Comparison of ENCODE assay signal across 19 cellular contexts in genomic region chr13:103004790-103005307, GRCh38.
"Had no signal": no experiment of that assay in that cellular context is flagged by ENCODE, and none has a peak within 500 bp of the region (broad histone marks: within the 10 kb centered on the region; RNA-seq: fewer than 3 reads in every experiment).

No MANE protein-coding gene starts in this region.

- H3K4me3 ChIP-seq: colonic mucosa, esophagus squamous epithelium, sigmoid colon, skin epidermis, stomach, thoracic aorta, transverse colon had no signal

- H3K4me1 ChIP-seq: colonic mucosa, sigmoid colon, stomach, transverse colon had no signal

- H3K27ac ChIP-seq: colonic mucosa, esophagus squamous epithelium, sigmoid colon, skin epidermis, stomach, thoracic aorta, transverse colon had no signal

- H3K27me3 ChIP-seq: colonic mucosa, esophagus squamous epithelium, sigmoid colon, stomach, transverse colon had no signal

- H3K9me3 Mint-ChIP-seq: nephron progenitor cell had no signal

- H3K36me3 ChIP-seq: colonic mucosa, esophagus squamous epithelium, sigmoid colon, stomach, thoracic aorta, transverse colon had no signal

- DNase-seq: cerebellar nuclear complex; colonic mucosa; dermis blood vessel endothelial cell; esophagus squamous epithelium; foreskin fibroblast; head of caudate nucleus; islet precursor cell; mesendoderm; naive thymus-derived CD4-positive, alpha-beta T cell; nephron progenitor cell; posterior cingulate gyrus; sigmoid colon; stimulated activated CD4-positive, alpha-beta T cell treated with anti-CD3 and anti-CD28 coated beads, Interleukin-12 subunit alpha, Interleukin-12 subunit beta, amount 100 ng/mL, for 4 hours; stimulated activated naive CD4-positive, alpha-beta T cell; stomach; substantia nigra; transverse colon had no signal

- H3K4me3 Mint-ChIP-seq: naive thymus-derived CD4-positive, alpha-beta T cell; nephron progenitor cell had no signal

- H3K4me1 Mint-ChIP-seq: nephron progenitor cell had no signal

- H3K27ac Mint-ChIP-seq: naive thymus-derived CD4-positive, alpha-beta T cell; nephron progenitor cell had no signal

- ATAC-seq: naive thymus-derived CD4-positive, alpha-beta T cell had no signal

- H3K9me3 ChIP-seq: colonic mucosa, esophagus squamous epithelium, sigmoid colon, stomach, thoracic aorta, transverse colon had no signal
